ENCODE assay signal across 21 cellular contexts in the genomic region with DNA sequence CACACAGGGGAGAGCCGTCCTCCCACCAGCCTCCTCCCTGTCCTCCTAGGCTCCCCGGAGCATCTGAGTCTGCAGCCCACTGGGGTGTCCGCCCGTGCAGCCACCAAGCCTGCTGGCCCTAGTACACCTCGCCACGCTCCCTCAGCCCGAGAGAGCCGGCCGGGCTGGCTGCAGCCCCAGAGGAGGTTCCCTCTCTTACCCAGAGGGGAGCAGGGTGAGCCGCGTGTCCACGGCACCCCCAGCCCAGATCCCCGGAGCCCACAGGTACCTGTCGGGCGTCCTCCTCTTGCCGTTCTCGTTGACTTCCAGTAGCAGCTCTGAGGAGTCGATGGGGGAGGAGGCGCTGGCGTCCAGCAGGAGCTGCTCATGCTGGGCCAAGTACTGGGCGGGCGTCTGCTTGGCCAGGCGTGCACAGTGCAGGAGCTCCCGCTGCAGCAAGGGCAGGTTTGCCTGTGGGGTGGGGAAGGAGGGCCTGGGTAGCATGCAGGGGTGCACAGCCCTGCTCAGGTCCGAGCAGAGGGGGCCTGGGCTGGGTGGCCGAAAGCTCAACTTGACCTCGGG. TPM values are rescaled to one million over a fixed set of nuclear protein-coding genes. Genes with fewer than 3 reads are reported as not detected.
DNase-seq lines count a peak whose midpoint lies in the region; ATAC-seq, FAIRE-seq and TF ChIP-seq lines count a peak whose summit lies in the region.
"Had no signal": no experiment of that assay in that cellular context is flagged by ENCODE, and none has a peak within 500 bp of the region (broad histone marks: within the 10 kb centered on the region; RNA-seq: fewer than 3 reads in every experiment).

No MANE protein-coding gene starts in this region.

- H3K27me3 ChIP-seq in HepG2 (ENCODE audit: control insufficient read depth in 1 of 2, insufficient read depth in 2 of 2, low read length in 2 of 2) (peaks cover 38 to 94% of the 10 kb centered on the region in 2 experiments), right lobe of liver (no peaks in the 10 kb centered on the region), H1 (replicated peaks in 1 of 4; ENCODE audit: control insufficient read depth in 3 of 4, extremely low read depth in 1 of 4, insufficient read depth in 3 of 4, low read length in 3 of 4) (peaks cover 0 to 6% (median 2%) of the 10 kb centered on the region in 4 experiments; a peak in 2 of 7 replicates), skeletal muscle tissue (ENCODE audit: control insufficient read depth in 3 of 3, insufficient read depth in 3 of 3, low read length in 3 of 3) (no peaks in the 10 kb centered on the region), colonic mucosa (peaks cover 5% of the 10 kb centered on the region)

- no peak overlapping the region for H4K91ac ChIP-seq in H1 (replicated peaks; ENCODE audit: insufficient read length, low read length)

- H3K4me1 ChIP-seq in HepG2 (ENCODE audit: insufficient read depth, low read length) (peaks cover 9% of the 10 kb centered on the region), right lobe of liver (peaks cover 0 to 19% (median 0%) of the 10 kb centered on the region in 4 donors), H1 (replicated peaks in 1 of 4; ENCODE audit: control insufficient read depth in 3 of 4, insufficient read depth in 4 of 4, low read length in 3 of 4) (peaks cover 0 to 8% (median 3%) of the 10 kb centered on the region in 4 experiments; a peak in 4 of 7 replicates), skeletal muscle tissue (ENCODE audit: control insufficient read depth in 3 of 3, insufficient read depth in 3 of 3, low read length in 3 of 3) (peaks cover 56 to 69% (median 66%) of the 10 kb centered on the region in 3 donors), colonic mucosa (no peaks in the 10 kb centered on the region)
- H3K4me1 ChIP-seq: HAP-1 had no signal

- FAIRE-seq in HepG2 (lab: Jason Lieb, UNC) (no peak), H1 (lab: Jason Lieb, UNC) (no peak)
- FAIRE-seq: A204.1, D721Med, HTR-8/SVneo had no signal

- no peak overlapping the region for H3K56ac ChIP-seq in H1 (replicated peaks; ENCODE audit: insufficient read length, low read depth, low read length)

- no peak for DNase-seq in HepG2 (ENCODE audit: low spot score)
- no peak for DNase-seq in right lobe of liver
- DNase-seq in H1 (ENCODE audit: low read depth in 1 of 2, low spot score in 2 of 2): no peak
- no peak for DNase-seq in NCI-H748 treated with DMSO at 0.1 percent for 48 hours (lab: John Stamatoyannopoulos, UW)
- no peak for DNase-seq in colonic mucosa
- DNase-seq in NK-92 treated with Interleukin-12 subunit alpha and Interleukin-12 subunit beta, amount 100 ng/mL, for 24 hours (lab: John Stamatoyannopoulos, UW): no peak
- DNase-seq: EL, GM23248, IMR-90, NCI-H1694, NCI-H2081, NCI-H2171, NCI-H345, NCI-H524 treated with DMSO at 0.1 percent for 48 hours had no signal

- H3K9ac ChIP-seq in HepG2 (ENCODE audit: insufficient read depth, low read depth, low read length) (no peak overlapping the region), H1 (replicated peaks in 1 of 4; ENCODE audit: extremely low read depth in 1 of 4, low read depth in 3 of 4, low read length in 3 of 4) (no peak overlapping the region), skeletal muscle tissue (ENCODE audit: low read depth in 1 of 3, low read length in 3 of 3) (peak overlapping the region in 1 of 3 donors; percentile 33), colonic mucosa (ENCODE audit: low read depth in 2 of 2, low read length in 2 of 2) (no peak overlapping the region)
- H3K9ac ChIP-seq: GM23248 had no signal

- H2BK12ac ChIP-seq in H1 (ENCODE audit: low read depth, low read length): no peak overlapping the region

- H3K27ac ChIP-seq in HepG2 (ENCODE audit: extremely low read length, insufficient read depth, low read length) (no peak overlapping the region), right lobe of liver (no peak overlapping the region), H1 (ENCODE audit: low read depth, low read length) (no peak overlapping the region), skeletal muscle tissue (ENCODE audit: low read depth, low read length) (peak overlapping the region; percentile 74), colonic mucosa (no peak overlapping the region)
- H3K27ac ChIP-seq: GM23248 had no signal

- POLR2A ChIA-PET in HepG2 (lab: Yijun Ruan, JAX) (no interaction called here), H1 (lab: Charles Lee; ENCODE audit: partially characterized antibody) (interaction anchor here (0.9 kb wide), 1 partner anchor 76 kb away, joined by 5 read pairs; no protein-coding TSS in a partner anchor)

- no peak overlapping the region for H3K4me2 ChIP-seq in HepG2 (ENCODE audit: low read depth, low read length)
- no peak overlapping the region for H3K4me2 ChIP-seq in H1 (ENCODE audit: insufficient read depth in 1 of 2, low read depth in 2 of 2, low read length in 2 of 2)

- H3K4me3 ChIP-seq in HepG2 (replicated peaks in 1 of 3; ENCODE audit: insufficient read depth in 1 of 3, low read depth in 2 of 3, low read length in 3 of 3) (no peak overlapping the region), right lobe of liver (no peak overlapping the region), H1 (ENCODE audit: extremely low read depth in 1 of 4, insufficient read depth in 2 of 4, low read depth in 3 of 4, low read length in 4 of 4) (no peak overlapping the region), skeletal muscle tissue (ENCODE audit: low read length in 3 of 3) (no peak overlapping the region), colonic mucosa (no peak overlapping the region)
- H3K4me3 ChIP-seq: GM23248, HAP-1 had no signal

- H2BK15ac ChIP-seq in H1 (ENCODE audit: low read length): no peak overlapping the region

- H3K79me2 ChIP-seq in HepG2 (ENCODE audit: insufficient read depth, low read length) (no peaks in the 10 kb centered on the region), H1 (ENCODE audit: control insufficient read depth in 1 of 2, insufficient read depth in 2 of 2, low read length in 2 of 2) (no peaks in the 10 kb centered on the region)

- TF ChIP-seq RAD21 in HepG2 (CRISPR knock-in tag; IDR thresholded peaks at IDR 0.05) (no peak), H1 (IDR thresholded peaks at IDR 0.05 in 1 of 2, conservative IDR thresholded peaks at IDR 0.05 in 1 of 2; ENCODE audit: low read depth in 2 of 2, low read length in 2 of 2) (no peak)

- no peak overlapping the region for H4K5ac ChIP-seq in H1 (ENCODE audit: insufficient read length, low read depth, low read length)

- intact Hi-C loops in HepG2 (cut with micrococcal nuclease; ENCODE audit: unreplicated experiment) (no loop called here), right lobe of liver (cut with DNase I) (no loop called here), colonic mucosa (cut with DNase I) (no loop called here)

- H4K20me1 ChIP-seq in HepG2 (ENCODE audit: insufficient read depth, low read length): peaks cover 14% of the 10 kb centered on the region; the same call in 1 of the 2 replicates
- H4K20me1 ChIP-seq in H1 (replicated peaks in 1 of 2; ENCODE audit: control insufficient read depth in 1 of 2, insufficient read depth in 2 of 2, low read length in 2 of 2): peaks cover 0 to 4% of the 10 kb centered on the region in 2 experiments

- H3K14ac ChIP-seq in H1 (ENCODE audit: insufficient read length): no peak overlapping the region

- H2BK5ac ChIP-seq in H1 (ENCODE audit: low read depth, low read length): no peak overlapping the region

- no peaks in the 10 kb centered on the region; the same call in 1 of the 2 replicates for H3K23me2 ChIP-seq in H1 (ENCODE audit: low read depth, low read length)

- TF ChIP-seq POLR2A in HepG2 (IDR thresholded peaks at IDR 0.05; ENCODE audit: insufficient read depth in 1 of 2, low read depth in 2 of 2, low read length in 2 of 2): no peak
- no peak for TF ChIP-seq POLR2A in right lobe of liver (IDR thresholded peaks at IDR 0.05)
- no peak for TF ChIP-seq POLR2A in H1 (IDR thresholded peaks at IDR 0.05; ENCODE audit: control extremely low read depth in 1 of 2, low read depth in 2 of 2, low read length in 2 of 2)

- in situ Hi-C loops in HepG2 (cut with HindIII; ENCODE audit: extremely low pct_ligation_motif_present, low pct_unique_long_range_greater_than_20kb): no loop called here

- no peak for TF ChIP-seq EP300 in HepG2 (IDR thresholded peaks at IDR 0.05; ENCODE audit: low read depth in 2 of 2, low read length in 2 of 2)
- no peak for TF ChIP-seq EP300 in HepG2 (CRISPR knock-in tag; IDR thresholded peaks at IDR 0.05; ENCODE audit: borderline replicate concordance)
- no peak for TF ChIP-seq EP300 in H1 (IDR thresholded peaks at IDR 0.05; ENCODE audit: borderline replicate concordance in 1 of 2, low read depth in 2 of 2, low read length in 2 of 2)

- H2AFZ ChIP-seq in HepG2 (ENCODE audit: low read length) (no peak overlapping the region), H1 (ENCODE audit: low read length) (no peak overlapping the region)
- H2AFZ ChIP-seq: GM23248 had no signal

- no peak overlapping the region for H2AK5ac ChIP-seq in H1 (ENCODE audit: low read depth, low read length)

- ATAC-seq in HepG2: peak; percentile 4; the same call in 1 of the 3 replicates
- no peak for ATAC-seq in right lobe of liver

- H2BK120ac ChIP-seq in H1 (replicated peaks; ENCODE audit: low read depth, low read length): no peak overlapping the region

- TF ChIP-seq CTCF in HepG2 (CRISPR knock-in tag; IDR thresholded peaks at IDR 0.05): no peak
- no peak for TF ChIP-seq CTCF in right lobe of liver (IDR thresholded peaks at IDR 0.05)
- no peak for TF ChIP-seq CTCF in H1 (IDR thresholded peaks at IDR 0.05; ENCODE audit: control extremely low read depth in 1 of 3, insufficient read depth in 1 of 3, low read depth in 1 of 3, low read length in 3 of 3)
- no peak for TF ChIP-seq CTCF in colonic mucosa (IDR thresholded peaks at IDR 0.05)

- H3K36me3 ChIP-seq in HepG2 (replicated peaks in 1 of 2; ENCODE audit: control insufficient read depth in 1 of 2, insufficient read depth in 2 of 2, low read length in 2 of 2) (no peaks in the 10 kb centered on the region), right lobe of liver (no peaks in the 10 kb centered on the region), H1 (ENCODE audit: control insufficient read depth in 2 of 4, insufficient read depth in 4 of 4, low read length in 3 of 4) (no peaks in the 10 kb centered on the region), skeletal muscle tissue (ENCODE audit: control insufficient read depth in 3 of 3, insufficient read depth in 3 of 3, low read length in 3 of 3) (peaks cover 33 to 50% (median 42%) of the 10 kb centered on the region in 3 donors), colonic mucosa (no peaks in the 10 kb centered on the region)
- H3K36me3 ChIP-seq: HAP-1 had no signal

- CTCF ChIA-PET in HepG2 (lab: Yijun Ruan, JAX; ENCODE audit: low intra/inter-chr PET ratio, low total read pairs) (no interaction called here), H1 (lab: Charles Lee; ENCODE audit: partially characterized antibody) (interaction anchor here (1.2 to 2.1 kb wide), 2 partner anchors 28 to 148 kb away, joined by 4 to 8 read pairs; a partner anchor contains a TSS)

- H3K23ac ChIP-seq in H1 (ENCODE audit: insufficient read length): no peak overlapping the region

- no peak overlapping the region for H3K4ac ChIP-seq in H1 (replicated peaks; ENCODE audit: insufficient read length, low read depth, low read length)

- H2BK20ac ChIP-seq in H1 (ENCODE audit: low read length): no peak overlapping the region

- 23% methylated on average over 16 of the region's 27 CpGs for WGBS in HepG2 (ENCODE audit: low lambda C conversion rate)
- WGBS in right lobe of liver (ENCODE audit: insufficient coverage, low coverage, low lambda C conversion rate, missing lambda C conversion rate): 100% methylated on average over 1 of the region's 27 CpGs
- WGBS in H1 (ENCODE audit: extremely low coverage in 1 of 2, insufficient coverage in 1 of 2, insufficient read length in 1 of 2, insufficient replicate concordance in 2 of 2, low coverage in 1 of 2, low lambda C conversion rate in 2 of 2, missing lambda C conversion rate in 1 of 2), 2 experiments: 91% methylated on average over 27 of the region's 27 CpGs; no CpG with 5 or more reads in 1 of the 2 experiments

- H3K79me1 ChIP-seq in H1 (ENCODE audit: low read depth, low read length): no peaks in the 10 kb centered on the region; the same call in 1 of the 2 replicates

- H3K9me3 ChIP-seq in HepG2 (ENCODE audit: low read length) (no peaks in the 10 kb centered on the region), right lobe of liver (no peaks in the 10 kb centered on the region), H1 (ENCODE audit: insufficient read depth in 2 of 2, low read depth in 1 of 2, low read length in 1 of 2) (no peaks in the 10 kb centered on the region), skeletal muscle tissue (ENCODE audit: control insufficient read depth in 3 of 3, low read length in 3 of 3) (no peaks in the 10 kb centered on the region), colonic mucosa (no peaks in the 10 kb centered on the region)
- H3K9me3 ChIP-seq: HAP-1 had no signal

- BruUV-seq in HepG2 (replicated peaks; lab: Mats Ljungman, UMichigan): no TSS peak

- no peak overlapping the region for H3K18ac ChIP-seq in H1 (ENCODE audit: extremely low read depth, low read length)

- H4K8ac ChIP-seq in H1 (ENCODE audit: extremely low read depth, insufficient read depth, low read length): peak overlapping the region; percentile 35; the same call in 1 of the 2 replicates

RNA-seq across cellular contexts. Expression of a gene that starts 19.3 kb away (rescaled TPM):
- total RNA-seq in HepG2 (2016; rRNA removed; fragmentation: Illumina TruSeq; extraction: Trizol): not detected in 2 replicates
- not detected in 2 replicates for total RNA-seq in HepG2 (2016; cell fraction: cytosol; rRNA removed; fragmentation: Illumina TruSeq; extraction: Trizol; ENCODE audit: low read depth)
- total RNA-seq in HepG2 (2016; cell fraction: insoluble cytoplasmic fraction; rRNA removed; fragmentation: Illumina TruSeq; extraction: Trizol): not detected in 2 replicates
- not detected in 2 replicates for total RNA-seq in HepG2 (2016; cell fraction: membrane; rRNA removed; fragmentation: Illumina TruSeq; extraction: Trizol)
- total RNA-seq in HepG2 (2016; cell fraction: nucleus; rRNA removed; fragmentation: Illumina TruSeq; extraction: Trizol): not detected in 2 replicates
- polyA plus RNA-seq in HepG2 (2011; rRNA removed): not detected in 2 replicates
- not detected in 2 replicates for polyA plus RNA-seq in HepG2 (2011; cell fraction: cytosol; rRNA removed)
- not detected in 2 replicates for polyA plus RNA-seq in HepG2 (2011; cell fraction: nucleus; rRNA removed)
- not detected in 2 replicates for polyA plus RNA-seq in HepG2 (2012)
- not detected in 2 replicates for polyA plus RNA-seq in HepG2 (2016; cell fraction: cytosol; fragmentation: Illumina TruSeq; extraction: Trizol; ENCODE audit: low read depth)
- polyA plus RNA-seq in HepG2 (2016; cell fraction: insoluble cytoplasmic fraction; fragmentation: Illumina TruSeq; extraction: Trizol; ENCODE audit: low read depth): not detected in 2 replicates
- polyA plus RNA-seq in HepG2 (2016; cell fraction: membrane; fragmentation: Illumina TruSeq; extraction: Trizol; ENCODE audit: low read depth): not detected in 2 replicates
- not detected in 2 replicates for polyA plus RNA-seq in HepG2 (2016; cell fraction: nucleus; fragmentation: Illumina TruSeq; extraction: Trizol; ENCODE audit: insufficient read depth, low read depth)
- not detected in 2 replicates for polyA minus RNA-seq in HepG2 (2011; rRNA and poly(A)+ RNA removed; ENCODE audit: low replicate concordance)
- not detected in 2 replicates for polyA minus RNA-seq in HepG2 (2011; cell fraction: cytosol; rRNA and poly(A)+ RNA removed)
- polyA minus RNA-seq in HepG2 (2011; cell fraction: nucleus; rRNA and poly(A)+ RNA removed): not detected in 2 replicates
- total RNA-seq in right lobe of liver: under 1 TPM in 1 of 6 experiments, not detected in 5; 0.37 TPM
- total RNA-seq in H1 (2021; fragmentation: NEBNext Ultra II Directional; extraction: Animal tissue kit (Norgen Biotek cat#: 25700)): not detected in 2 replicates
- not detected in 2 replicates for polyA plus RNA-seq in H1 (2011; rRNA removed)
- not detected for polyA plus RNA-seq in H1 (2011; cell fraction: cytosol; rRNA removed)
- polyA plus RNA-seq in H1 (2011; cell fraction: nucleus; rRNA removed): 0.20 TPM
- polyA plus RNA-seq in H1 (2012, experiment 1 of 2): 0.17 TPM in 1 of 4 replicates, not detected in the others
- not detected for polyA plus RNA-seq in H1 (2012, experiment 2 of 2)
- polyA plus RNA-seq in H1 (2013, experiment 1 of 2): not detected
- polyA plus RNA-seq in H1 (2013, experiment 2 of 2): not detected
- not detected in 2 replicates for polyA minus RNA-seq in H1 (2011; rRNA and poly(A)+ RNA removed)
- not detected for polyA minus RNA-seq in H1 (2011; cell fraction: cytosol; rRNA and poly(A)+ RNA removed)
- not detected for polyA minus RNA-seq in H1 (2011; cell fraction: nucleus; rRNA and poly(A)+ RNA removed)
- not detected for total RNA-seq in skeletal muscle tissue
- not detected for total RNA-seq in colonic mucosa
- total RNA-seq: GM23248, IMR-90, Right ventricle myocardium inferior, SK-MEL-5 had no signal
- polyA plus RNA-seq: GM23248, IMR-90 had no signal

RNA-seq across cellular contexts. Expression of a gene that starts 28.8 kb away (rescaled TPM):
- total RNA-seq in HepG2 (2016; rRNA removed; fragmentation: Illumina TruSeq; extraction: Trizol) (107 and 158 TPM in 2 replicates), right lobe of liver (10 to 100 TPM; 15.1 to 25.5 (median 20.1) TPM), skeletal muscle tissue (29.2 TPM), colonic mucosa (10 to 100 TPM; 33.8 to 57.3 TPM)
- 39.7 and 49.5 TPM in 2 replicates for total RNA-seq in HepG2 (2016; cell fraction: cytosol; rRNA removed; fragmentation: Illumina TruSeq; extraction: Trizol; ENCODE audit: low read depth)
- total RNA-seq in HepG2 (2016; cell fraction: insoluble cytoplasmic fraction; rRNA removed; fragmentation: Illumina TruSeq; extraction: Trizol): 117 and 161 TPM in 2 replicates
- total RNA-seq in HepG2 (2016; cell fraction: membrane; rRNA removed; fragmentation: Illumina TruSeq; extraction: Trizol): 55.4 and 64.8 TPM in 2 replicates
- 54.9 and 68.3 TPM in 2 replicates for total RNA-seq in HepG2 (2016; cell fraction: nucleus; rRNA removed; fragmentation: Illumina TruSeq; extraction: Trizol)
- polyA plus RNA-seq in HepG2 (2011; rRNA removed) (94.9 and 96.3 TPM in 2 replicates), H1 (2011; rRNA removed) (113 and 133 TPM in 2 replicates)
- polyA plus RNA-seq in HepG2 (2011; cell fraction: cytosol; rRNA removed): 49.7 and 65.0 TPM in 2 replicates
- polyA plus RNA-seq in HepG2 (2011; cell fraction: nucleus; rRNA removed): 60.0 and 63.3 TPM in 2 replicates
- polyA plus RNA-seq in HepG2 (2012): 72.5 and 94.4 TPM in 2 replicates
- polyA plus RNA-seq in HepG2 (2016; cell fraction: cytosol; fragmentation: Illumina TruSeq; extraction: Trizol; ENCODE audit: low read depth): 51.9 and 69.2 TPM in 2 replicates
- 217 and 222 TPM in 2 replicates for polyA plus RNA-seq in HepG2 (2016; cell fraction: insoluble cytoplasmic fraction; fragmentation: Illumina TruSeq; extraction: Trizol; ENCODE audit: low read depth)
- polyA plus RNA-seq in HepG2 (2016; cell fraction: membrane; fragmentation: Illumina TruSeq; extraction: Trizol; ENCODE audit: low read depth): 75.4 and 76.3 TPM in 2 replicates
- polyA plus RNA-seq in HepG2 (2016; cell fraction: nucleus; fragmentation: Illumina TruSeq; extraction: Trizol; ENCODE audit: insufficient read depth, low read depth): 124 and 134 TPM in 2 replicates
- polyA minus RNA-seq in HepG2 (2011; rRNA and poly(A)+ RNA removed; ENCODE audit: low replicate concordance): 63.0 and 105 TPM in 2 replicates
- polyA minus RNA-seq in HepG2 (2011; cell fraction: cytosol; rRNA and poly(A)+ RNA removed): 10.9 and 13.1 TPM in 2 replicates
- 45.4 and 54.3 TPM in 2 replicates for polyA minus RNA-seq in HepG2 (2011; cell fraction: nucleus; rRNA and poly(A)+ RNA removed)
- 94.0 and 98.7 TPM in 2 replicates for total RNA-seq in H1 (2021; fragmentation: NEBNext Ultra II Directional; extraction: Animal tissue kit (Norgen Biotek cat#: 25700))
- polyA plus RNA-seq in H1 (2011; cell fraction: cytosol; rRNA removed): 98.2 TPM
- polyA plus RNA-seq in H1 (2011; cell fraction: nucleus; rRNA removed): 131 TPM
- 129 to 276 TPM (median 222 TPM) in 4 replicates for polyA plus RNA-seq in H1 (2012, experiment 1 of 2)
- polyA plus RNA-seq in H1 (2012, experiment 2 of 2): 213 TPM
- 84.6 TPM for polyA plus RNA-seq in H1 (2013, experiment 1 of 2)
- 84.6 TPM for polyA plus RNA-seq in H1 (2013, experiment 2 of 2)
- 61.8 and 63.2 TPM in 2 replicates for polyA minus RNA-seq in H1 (2011; rRNA and poly(A)+ RNA removed)
- 31.9 TPM for polyA minus RNA-seq in H1 (2011; cell fraction: cytosol; rRNA and poly(A)+ RNA removed)
- 47.8 TPM for polyA minus RNA-seq in H1 (2011; cell fraction: nucleus; rRNA and poly(A)+ RNA removed)

RNA-seq across cellular contexts. Expression of a gene that starts 29.0 kb away (rescaled TPM):
- 2.8 and 9.2 TPM in 2 replicates for total RNA-seq in HepG2 (2016; rRNA removed; fragmentation: Illumina TruSeq; extraction: Trizol)
- 3.6 and 3.7 TPM in 2 replicates for total RNA-seq in HepG2 (2016; cell fraction: cytosol; rRNA removed; fragmentation: Illumina TruSeq; extraction: Trizol; ENCODE audit: low read depth)
- total RNA-seq in HepG2 (2016; cell fraction: insoluble cytoplasmic fraction; rRNA removed; fragmentation: Illumina TruSeq; extraction: Trizol): 2.6 and 11.0 TPM in 2 replicates
- 4.2 and 5.1 TPM in 2 replicates for total RNA-seq in HepG2 (2016; cell fraction: membrane; rRNA removed; fragmentation: Illumina TruSeq; extraction: Trizol)
- total RNA-seq in HepG2 (2016; cell fraction: nucleus; rRNA removed; fragmentation: Illumina TruSeq; extraction: Trizol): 12.2 and 14.1 TPM in 2 replicates
- 9.5 and 9.8 TPM in 2 replicates for polyA plus RNA-seq in HepG2 (2011; rRNA removed)
- 7.1 and 10.3 TPM in 2 replicates for polyA plus RNA-seq in HepG2 (2011; cell fraction: cytosol; rRNA removed)
- 30.6 and 39.2 TPM in 2 replicates for polyA plus RNA-seq in HepG2 (2011; cell fraction: nucleus; rRNA removed)
- polyA plus RNA-seq in HepG2 (2012): 8.2 and 13.0 TPM in 2 replicates
- polyA plus RNA-seq in HepG2 (2016; cell fraction: cytosol; fragmentation: Illumina TruSeq; extraction: Trizol; ENCODE audit: low read depth): 2.4 and 2.8 TPM in 2 replicates
- 4.4 and 4.7 TPM in 2 replicates for polyA plus RNA-seq in HepG2 (2016; cell fraction: insoluble cytoplasmic fraction; fragmentation: Illumina TruSeq; extraction: Trizol; ENCODE audit: low read depth)
- 4.1 and 4.7 TPM in 2 replicates for polyA plus RNA-seq in HepG2 (2016; cell fraction: membrane; fragmentation: Illumina TruSeq; extraction: Trizol; ENCODE audit: low read depth)
- polyA plus RNA-seq in HepG2 (2016; cell fraction: nucleus; fragmentation: Illumina TruSeq; extraction: Trizol; ENCODE audit: insufficient read depth, low read depth): 27.3 and 29.9 TPM in 2 replicates
- polyA minus RNA-seq in HepG2 (2011; rRNA and poly(A)+ RNA removed; ENCODE audit: low replicate concordance): 11.5 and 13.9 TPM in 2 replicates
- 5.2 and 6.1 TPM in 2 replicates for polyA minus RNA-seq in HepG2 (2011; cell fraction: cytosol; rRNA and poly(A)+ RNA removed)
- 13.4 and 18.0 TPM in 2 replicates for polyA minus RNA-seq in HepG2 (2011; cell fraction: nucleus; rRNA and poly(A)+ RNA removed)
- 10 to 100 TPM in 5 of 6 experiments, 1 to 10 TPM in 1; 9.2 to 20.6 (median 16.5) TPM for total RNA-seq in right lobe of liver
- 17.8 and 22.4 TPM in 2 replicates for total RNA-seq in H1 (2021; fragmentation: NEBNext Ultra II Directional; extraction: Animal tissue kit (Norgen Biotek cat#: 25700))
- polyA plus RNA-seq in H1 (2011; rRNA removed): 8.9 and 12.7 TPM in 2 replicates
- 9.8 TPM for polyA plus RNA-seq in H1 (2011; cell fraction: cytosol; rRNA removed)
- polyA plus RNA-seq in H1 (2011; cell fraction: nucleus; rRNA removed): 28.1 TPM
- 15.7 to 17.2 TPM (median 16.7 TPM) in 4 replicates for polyA plus RNA-seq in H1 (2012, experiment 1 of 2)
- 11.6 TPM for polyA plus RNA-seq in H1 (2012, experiment 2 of 2)
- polyA plus RNA-seq in H1 (2013, experiment 1 of 2): 14.6 TPM
- polyA plus RNA-seq in H1 (2013, experiment 2 of 2): 15.0 TPM
- polyA minus RNA-seq in H1 (2011; rRNA and poly(A)+ RNA removed): 7.5 and 10.5 TPM in 2 replicates
- 10.6 TPM for polyA minus RNA-seq in H1 (2011; cell fraction: cytosol; rRNA and poly(A)+ RNA removed)
- 22.3 TPM for polyA minus RNA-seq in H1 (2011; cell fraction: nucleus; rRNA and poly(A)+ RNA removed)
- total RNA-seq in skeletal muscle tissue: 9.9 TPM
- 10 to 100 TPM; 22.8 to 44.5 TPM for total RNA-seq in colonic mucosa
